In genomic region chr19:38208571-38208970, GRCh38 we compare ENCODE assay signal across 1 cellular context.
A peak's percentile ranks its signal among the peaks of the same experiment; 100 is the strongest.
TF ChIP-seq lines count a peak whose summit lies in the region.

No MANE protein-coding gene starts in this region.

TF ChIP-seq in K562, 482 proteins besides CTCF, POLR2A, EP300 and RAD21:
- no peak for TF ChIP-seq ZBTB12 (CRISPR knock-in tag; IDR thresholded peaks at IDR 0.05)
- TF ChIP-seq KDM1A (IDR thresholded peaks at IDR 0.05), result 0 out of 4 replicates have a peak, but pooled peaks of 1 of the 2 experiments have one; percentile 15
- no peak for TF ChIP-seq ZC3H4 (CRISPR knock-in tag; IDR thresholded peaks at IDR 0.05; ENCODE audit: borderline replicate concordance)
- TF ChIP-seq YBX1 (IDR thresholded peaks at IDR 0.05), result no peak
- no peak for TF ChIP-seq DNMT1 (IDR thresholded peaks at IDR 0.05)
- peak; percentile 93 for TF ChIP-seq ZNF121 (CRISPR knock-in tag; conservative IDR thresholded peaks at IDR 0.05)
- no peak for TF ChIP-seq GTF2F1 (IDR thresholded peaks at IDR 0.05; ENCODE audit: low read depth, low read length)
- no peak for TF ChIP-seq ZNF175 (CRISPR knock-in tag; IDR thresholded peaks at IDR 0.05; ENCODE audit: low read depth)
- no peak for TF ChIP-seq SIN3A (IDR thresholded peaks at IDR 0.05; ENCODE audit: borderline replicate concordance in 2 of 2, control insufficient read depth in 1 of 2, low read depth in 2 of 2, low read length in 2 of 2)
- no peak for TF ChIP-seq TAF7 (tag; IDR thresholded peaks at IDR 0.05)
- no peak for TF ChIP-seq SMARCA4 (IDR thresholded peaks at IDR 0.05)
- TF ChIP-seq MED1 (CRISPR knock-in tag; IDR thresholded peaks at IDR 0.05; ENCODE audit: borderline replicate concordance), result no peak
